Comparison of ENCODE assay signal across 8 cellular contexts in the genomic region with DNA sequence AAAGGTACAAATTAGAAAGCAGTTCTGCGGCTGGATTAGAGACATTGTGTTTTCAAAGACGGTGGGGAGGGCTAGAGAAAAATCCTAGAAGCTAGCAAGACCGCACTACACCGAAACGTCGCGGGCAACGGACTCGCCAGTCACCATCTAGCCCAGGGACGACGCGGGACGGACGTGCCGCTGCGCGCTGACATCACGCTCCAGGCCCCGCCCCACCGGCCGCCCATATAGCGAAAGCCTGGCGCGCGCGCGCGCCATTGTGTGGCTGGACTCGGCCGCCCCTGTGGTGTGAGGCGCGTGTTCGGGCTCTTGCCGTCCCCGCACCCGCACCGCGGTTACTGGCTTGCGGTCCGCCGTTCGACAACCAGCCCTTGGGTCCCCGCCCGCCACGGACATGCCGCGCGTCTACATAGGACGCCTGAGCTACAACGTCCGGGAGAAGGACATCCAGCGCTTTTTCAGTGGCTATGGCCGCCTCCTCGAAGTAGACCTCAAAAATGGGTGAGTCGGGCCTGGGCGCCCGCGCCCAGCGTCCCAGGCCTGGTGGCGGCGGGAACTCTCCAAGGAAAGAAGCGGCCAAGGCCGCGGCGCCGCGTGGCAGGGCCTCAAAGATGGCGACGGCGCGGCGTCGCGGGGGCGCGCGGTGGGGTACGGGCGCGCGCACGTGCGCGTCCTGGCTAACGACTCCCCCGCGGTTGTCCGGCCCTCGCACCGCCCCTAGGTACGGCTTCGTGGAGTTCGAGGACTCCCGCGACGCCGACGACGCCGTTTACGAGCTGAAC. TPM values are rescaled to one million over a fixed set of nuclear protein-coding genes. Genes with fewer than 3 reads are reported as not detected.
DNase-seq lines count a peak whose midpoint lies in the region; ATAC-seq lines count a peak whose summit lies in the region.

A gene (plus strand): TSS at position 257 of the 782 bp plus-strand sequence. CDS start 138 bp downstream, at position 395.

- peaks cover 32% of the 10 kb centered on the region for H3K36me3 Mint-ChIP-seq in activated CD8-positive, alpha-beta memory T cell treated with anti-CD3 and anti-CD28 coated beads, Interleukin-2, amount 10 ng/mL, durations not matched to agents 7 days and 5 days

- CTCF ChIA-PET in activated CD8-positive, alpha-beta memory T cell treated with anti-CD3 and anti-CD28 coated beads, Interleukin-2, amount 10 ng/mL, durations not matched to agents 7 days and 5 days (lab: Charles Lee) = interaction anchor here (1.0 to 2.4 kb wide), 4 partner anchors 9 to 293 kb away, joined by 3 to 10 read pairs (median 6); no protein-coding TSS in a partner anchor

- peak; percentile 75 for ATAC-seq in GM19468 (IDR thresholded peaks at IDR 0.05; ENCODE audit: extremely low read depth, unreplicated experiment)
- ATAC-seq in activated CD8-positive, alpha-beta memory T cell treated with anti-CD3 and anti-CD28 coated beads, Interleukin-2, amount 10 ng/mL, durations not matched to agents 7 days and 5 days = peak; percentile 87

- H3K4me1 ChIP-seq in endocrine pancreas (ENCODE audit: control insufficient read depth, insufficient read depth, low read length) = peaks cover 21% of the 10 kb centered on the region
- H3K4me1 ChIP-seq in mesodermal cell (ENCODE audit: control insufficient read depth, insufficient read depth, low read length, poor library complexity, severe bottlenecking) = no peaks in the 10 kb centered on the region

- peak within 1 kb of the TSS; percentile 97 for H3K9ac ChIP-seq in endocrine pancreas (ENCODE audit: control insufficient read depth, insufficient read depth, low read length)

- 0% methylated on average over 76 to 94 of the region's 101 CpGs for WGBS in mesodermal cell (ENCODE audit: insufficient coverage in 2 of 2), 2 experiments

- H3K27me3 ChIP-seq in endocrine pancreas (ENCODE audit: control insufficient read depth, insufficient read depth, low read length) = no peaks in the 10 kb centered on the region

- peak within 1 kb of the TSS; percentile 85 for H3K4me3 ChIP-seq in endocrine pancreas (ENCODE audit: control insufficient read depth, insufficient read depth, low read length)
- H3K4me3 ChIP-seq in mesodermal cell (ENCODE audit: extremely low read depth, insufficient read depth, low read length, poor library complexity, severe bottlenecking) = peak within 1 kb of the TSS; percentile 84

- peak within 1 kb of the TSS; percentile 88 for H3K4me3 Mint-ChIP-seq in activated CD8-positive, alpha-beta memory T cell treated with anti-CD3 and anti-CD28 coated beads, Interleukin-2, amount 10 ng/mL, durations not matched to agents 7 days and 5 days

- peaks cover 4% of the 10 kb centered on the region for H3K36me3 ChIP-seq in endocrine pancreas (ENCODE audit: control insufficient read depth, insufficient read depth, low read length)
- peaks cover 39% of the 10 kb centered on the region for H3K36me3 ChIP-seq in mesodermal cell (ENCODE audit: control insufficient read depth, insufficient read depth, low read length)

- DNase-seq in COLO829 (ENCODE audit: low spot score) = peak; percentile 93
- DNase-seq in HS-27A (ENCODE audit: low read depth) = peak; percentile 90
- peak; percentile 89 for DNase-seq in NOMO-1 treated with DMSO at 0.1 percent for 48 hours (lab: John Stamatoyannopoulos, UW; ENCODE audit: unreplicated experiment)
- DNase-seq in activated CD8-positive, alpha-beta memory T cell treated with anti-CD3 and anti-CD28 coated beads, Interleukin-2, amount 10 ng/mL, durations not matched to agents 7 days and 5 days = peak; percentile 95
- DNase-seq in stimulated activated CD8-positive, alpha-beta memory T cell treated with anti-CD3 and anti-CD28 coated beads, Interleukin-15, amount 100 ng/mL, for 24 hours (ENCODE audit: low read depth) = peak; percentile 88

- H3K27ac ChIP-seq in mesodermal cell (ENCODE audit: low read depth, low read length, severe bottlenecking) = peak within 1 kb of the TSS; percentile 100

- no peaks in the 10 kb centered on the region for H3K9me3 ChIP-seq in endocrine pancreas (ENCODE audit: control insufficient read depth, low read length)
- no peaks in the 10 kb centered on the region for H3K9me3 ChIP-seq in mesodermal cell (ENCODE audit: control insufficient read depth, low read length)

- H3K27me3 Mint-ChIP-seq in activated CD8-positive, alpha-beta memory T cell treated with anti-CD3 and anti-CD28 coated beads, Interleukin-2, amount 10 ng/mL, durations not matched to agents 7 days and 5 days = peaks cover 7% of the 10 kb centered on the region

- H3K9me3 Mint-ChIP-seq in activated CD8-positive, alpha-beta memory T cell treated with anti-CD3 and anti-CD28 coated beads, Interleukin-2, amount 10 ng/mL, durations not matched to agents 7 days and 5 days (ENCODE audit: low read depth) = no peaks in the 10 kb centered on the region

- peak within 1 kb of the TSS; percentile 96 for H3K27ac Mint-ChIP-seq in activated CD8-positive, alpha-beta memory T cell treated with anti-CD3 and anti-CD28 coated beads, Interleukin-2, amount 10 ng/mL, durations not matched to agents 7 days and 5 days

- peaks cover 30% of the 10 kb centered on the region for H3K4me1 Mint-ChIP-seq in activated CD8-positive, alpha-beta memory T cell treated with anti-CD3 and anti-CD28 coated beads, Interleukin-2, amount 10 ng/mL, durations not matched to agents 7 days and 5 days

RNA-seq across cellular contexts. Expression of the gene that starts here (rescaled TPM):
- 100 to 1,000 TPM; 108 to 162 TPM for total RNA-seq in activated CD8-positive, alpha-beta memory T cell treated with anti-CD3 and anti-CD28 coated beads, Interleukin-2, amount 10 ng/mL, durations not matched to agents 7 days and 5 days
- 75.5 TPM for polyA plus RNA-seq in mesodermal cell (2013, experiment 1 of 2)
- polyA plus RNA-seq in mesodermal cell (2013, experiment 2 of 2) = 77.8 TPM

Comparison
In these comparisons a context has a peak if more than half of its experiments do, and no peak if none do; other contexts are left out.
1. Peak in every context shown above with its lines: DNase-seq, ATAC-seq, H3K4me3 ChIP-seq and H3K27ac ChIP-seq.